Comparison of ENCODE assay signal across 14 cellular contexts in the genomic region with DNA sequence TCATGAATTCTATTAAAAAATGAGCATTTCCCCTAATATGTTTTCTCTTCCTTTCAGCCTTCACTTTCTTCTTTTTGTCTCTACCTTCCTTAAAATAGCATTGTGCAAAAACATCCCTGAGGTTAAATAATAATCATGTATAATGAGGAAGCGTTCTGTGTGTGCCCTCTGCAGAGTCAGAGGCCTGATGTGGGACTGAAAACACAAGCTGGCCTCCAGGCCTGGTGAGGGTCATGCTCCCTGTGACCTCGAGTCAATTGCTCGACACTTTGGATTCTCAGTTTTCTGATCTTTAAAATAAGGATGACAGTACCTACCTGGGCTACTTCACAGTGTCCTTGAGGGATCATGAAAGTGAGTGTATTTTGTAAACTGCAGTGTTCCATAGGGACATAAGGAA.
"Had no signal": no experiment of that assay in that cellular context is flagged by ENCODE, and none has a peak within 500 bp of the region (broad histone marks: within the 10 kb centered on the region; RNA-seq: fewer than 3 reads in every experiment).

No MANE protein-coding gene starts in this region.

- H2AFZ ChIP-seq: parathyroid adenoma had no signal

- H3K27me3 Mint-ChIP-seq: activated CD4-positive, alpha-beta memory T cell treated with anti-CD3 and anti-CD28 coated beads for 36 hours; activated CD4-positive, alpha-beta T cell treated with anti-CD3 and anti-CD28 coated beads for 36 hours; activated CD8-positive, alpha-beta memory T cell treated with anti-CD3 and anti-CD28 coated beads, Interleukin-2, amount 10 ng/mL, durations not matched to agents 7 days and 5 days; activated naive CD4-positive, alpha-beta T cell treated with anti-CD3 and anti-CD28 coated beads, Interleukin-2, amount 10 ng/mL, durations not matched to agents 7 days and 5 days; natural killer cell treated with Interleukin-12 subunit alpha and Interleukin-12 subunit beta and Interleukin-15 and Interleukin-18, amount 100 ng/mL, for 72 hours had no signal

- H3K9me3 ChIP-seq: testis, upper lobe of right lung had no signal

- H3K4me1 ChIP-seq: parathyroid adenoma, testis, upper lobe of right lung had no signal

- H3K4me1 Mint-ChIP-seq: activated CD4-positive, alpha-beta T cell treated with anti-CD3 and anti-CD28 coated beads for 36 hours; activated CD8-positive, alpha-beta memory T cell treated with anti-CD3 and anti-CD28 coated beads, Interleukin-2, amount 10 ng/mL, durations not matched to agents 7 days and 5 days; activated naive CD4-positive, alpha-beta T cell treated with anti-CD3 and anti-CD28 coated beads, Interleukin-2, amount 10 ng/mL, durations not matched to agents 7 days and 5 days had no signal

- H3K36me3 Mint-ChIP-seq: activated CD4-positive, alpha-beta memory T cell treated with anti-CD3 and anti-CD28 coated beads for 36 hours; activated CD8-positive, alpha-beta memory T cell treated with anti-CD3 and anti-CD28 coated beads, Interleukin-2, amount 10 ng/mL, durations not matched to agents 7 days and 5 days; activated naive CD4-positive, alpha-beta T cell treated with anti-CD3 and anti-CD28 coated beads, Interleukin-2, amount 10 ng/mL, durations not matched to agents 7 days and 5 days; natural killer cell treated with Interleukin-12 subunit alpha and Interleukin-12 subunit beta and Interleukin-15 and Interleukin-18, amount 100 ng/mL, for 72 hours had no signal

- DNase-seq: activated CD4-positive, alpha-beta memory T cell treated with anti-CD3 and anti-CD28 coated beads for 36 hours; activated CD4-positive, alpha-beta T cell treated with anti-CD3 and anti-CD28 coated beads for 36 hours; activated CD8-positive, alpha-beta memory T cell treated with anti-CD3 and anti-CD28 coated beads, Interleukin-2, amount 10 ng/mL, durations not matched to agents 7 days and 5 days; activated naive CD4-positive, alpha-beta T cell treated with anti-CD3 and anti-CD28 coated beads, Interleukin-2, amount 10 ng/mL, durations not matched to agents 7 days and 5 days; activated T-cell treated with anti-CD3 and anti-CD28 coated beads, Interleukin-2, amount 50 U/mL, for 1 hour; endodermal cell; head of caudate nucleus; small intestine; stomach; T-helper 2 cell; testis; upper lobe of right lung had no signal

- H3K79me2 ChIP-seq: parathyroid adenoma had no signal

- H3K9me3 Mint-ChIP-seq: activated naive CD4-positive, alpha-beta T cell treated with anti-CD3 and anti-CD28 coated beads, Interleukin-2, amount 10 ng/mL, durations not matched to agents 7 days and 5 days; natural killer cell treated with Interleukin-12 subunit alpha and Interleukin-12 subunit beta and Interleukin-15 and Interleukin-18, amount 100 ng/mL, for 72 hours had no signal

- H3K4me3 ChIP-seq: stomach, testis, upper lobe of right lung had no signal

- ATAC-seq: activated CD4-positive, alpha-beta T cell treated with anti-CD3 and anti-CD28 coated beads for 36 hours; activated CD8-positive, alpha-beta memory T cell treated with anti-CD3 and anti-CD28 coated beads, Interleukin-2, amount 10 ng/mL, durations not matched to agents 7 days and 5 days; natural killer cell treated with Interleukin-12 subunit alpha and Interleukin-12 subunit beta and Interleukin-15 and Interleukin-18, amount 100 ng/mL, for 72 hours; upper lobe of right lung had no signal

- H3K27me3 ChIP-seq: stomach, testis, upper lobe of right lung had no signal

- H3K36me3 ChIP-seq: stomach, upper lobe of right lung had no signal

- H3K4me3 Mint-ChIP-seq: activated CD4-positive, alpha-beta memory T cell treated with anti-CD3 and anti-CD28 coated beads for 36 hours; activated CD4-positive, alpha-beta T cell treated with anti-CD3 and anti-CD28 coated beads for 36 hours; activated CD8-positive, alpha-beta memory T cell treated with anti-CD3 and anti-CD28 coated beads, Interleukin-2, amount 10 ng/mL, durations not matched to agents 7 days and 5 days; activated naive CD4-positive, alpha-beta T cell treated with anti-CD3 and anti-CD28 coated beads, Interleukin-2, amount 10 ng/mL, durations not matched to agents 7 days and 5 days; endodermal cell; natural killer cell treated with Interleukin-12 subunit alpha and Interleukin-12 subunit beta and Interleukin-15 and Interleukin-18, amount 100 ng/mL, for 72 hours had no signal

- H3K27ac Mint-ChIP-seq: activated CD4-positive, alpha-beta memory T cell treated with anti-CD3 and anti-CD28 coated beads for 36 hours; activated CD4-positive, alpha-beta T cell treated with anti-CD3 and anti-CD28 coated beads for 36 hours; activated CD8-positive, alpha-beta memory T cell treated with anti-CD3 and anti-CD28 coated beads, Interleukin-2, amount 10 ng/mL, durations not matched to agents 7 days and 5 days; activated naive CD4-positive, alpha-beta T cell treated with anti-CD3 and anti-CD28 coated beads, Interleukin-2, amount 10 ng/mL, durations not matched to agents 7 days and 5 days; natural killer cell treated with Interleukin-12 subunit alpha and Interleukin-12 subunit beta and Interleukin-15 and Interleukin-18, amount 100 ng/mL, for 72 hours had no signal

- H3K27ac ChIP-seq: parathyroid adenoma, stomach, testis, upper lobe of right lung had no signal
